ENCODE assay signal across 19 cellular contexts in genomic region chr4:8143392-8144140, GRCh38.
"Had no signal": no experiment of that assay in that cellular context is flagged by ENCODE, and none has a peak within 500 bp of the region (broad histone marks: within the 10 kb centered on the region; RNA-seq: fewer than 3 reads in every experiment).

No MANE protein-coding gene starts in this region.

- H3K36me3 ChIP-seq: adrenal gland, breast epithelium, suprapubic skin had no signal

- DNase-seq: activated B cell treated with CpG ODN at 0.5 μM for 24 hours; activated CD4-positive, alpha-beta memory T cell treated with anti-CD3 and anti-CD28 coated beads for 36 hours; activated CD4-positive, alpha-beta T cell treated with anti-CD3 and anti-CD28 coated beads for 4 hours; activated gamma-delta T cell treated with Interleukin-2 at 50 U/mL for 16 hours; activated T-cell treated with anti-CD3 and anti-CD28 coated beads for 4 hours; effector CD4-positive, alpha-beta T cell; mammary epithelial cell; nephron progenitor cell; stimulated activated CD4-positive, alpha-beta T cell treated with anti-CD3 and anti-CD28 coated beads, Interleukin-2, amount 100 ng/mL, for 24 hours; T-helper 1 cell; T-helper 9 cell; trophoblast cell had no signal

- H3K27ac ChIP-seq: breast epithelium, hepatocyte, suprapubic skin had no signal

- H3K27me3 ChIP-seq: adrenal gland had no signal

- H3K9me3 ChIP-seq: adrenal gland, breast epithelium, suprapubic skin had no signal

- ATAC-seq: activated naive CD4-positive, alpha-beta T cell treated with anti-CD3 and anti-CD28 coated beads, Interleukin-2, amount 50 U/mL, for 72 hours had no signal

- H3K4me1 ChIP-seq: breast epithelium had no signal

- H3K4me3 ChIP-seq: adrenal gland, breast epithelium, hepatocyte, suprapubic skin had no signal

- FAIRE-seq: astrocyte, islet of Langerhans had no signal
